In the genomic region with DNA sequence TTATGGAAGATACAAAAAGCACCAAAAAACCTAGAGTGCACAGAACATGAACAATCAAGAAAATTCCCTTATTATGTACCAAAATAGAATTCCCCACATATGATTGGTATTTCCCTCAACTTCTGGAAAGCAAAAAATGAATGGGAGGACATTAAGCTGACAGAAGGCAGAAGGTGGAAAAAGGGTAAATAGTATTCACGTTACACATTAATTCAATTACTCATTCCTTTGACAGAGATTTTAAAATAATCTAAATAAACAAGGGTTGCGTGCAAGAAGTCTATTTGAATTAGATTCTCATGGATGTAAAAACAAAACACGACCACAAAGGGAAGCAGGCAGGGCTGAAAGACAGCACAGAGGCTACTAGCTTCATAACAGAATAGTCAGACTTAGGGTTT, we compare ENCODE assay signal across 15 cellular contexts.
DNase-seq lines count a peak whose midpoint lies in the region; ATAC-seq and TF ChIP-seq lines count a peak whose summit lies in the region.
"Had no signal": no experiment of that assay in that cellular context is flagged by ENCODE, and none has a peak within 500 bp of the region (broad histone marks: within the 10 kb centered on the region; RNA-seq: fewer than 3 reads in every experiment).

No MANE protein-coding gene starts in this region.

- no peaks in the 10 kb centered on the region for H3K27me3 ChIP-seq in ACC112 (ENCODE audit: insufficient read depth, low read length)
- H3K27me3 ChIP-seq in breast epithelium = no peaks in the 10 kb centered on the region
- H3K27me3 ChIP-seq: tibial nerve had no signal

- H3K36me3 ChIP-seq in ACC112 (ENCODE audit: insufficient read depth, low read length) (no peaks in the 10 kb centered on the region), breast epithelium (no peaks in the 10 kb centered on the region)
- H3K36me3 ChIP-seq: tibial nerve had no signal

- ATAC-seq in GM18858 (IDR thresholded peaks at IDR 0.05; ENCODE audit: unreplicated experiment) = no peak

- TF ChIP-seq POLR2A in breast epithelium (IDR thresholded peaks at IDR 0.05) = no peak

- peak overlapping the region; percentile 18; the same call in 1 of the 2 replicates for H3K4me3 ChIP-seq in ACC112 (ENCODE audit: low read depth, low read length)
- H3K4me3 ChIP-seq in breast epithelium = no peak overlapping the region
- H3K4me3 ChIP-seq: tibial nerve had no signal

- H3K4me1 ChIP-seq in ACC112 (ENCODE audit: control insufficient read depth, insufficient read depth, low read length, unreplicated experiment) (peaks cover 32% of the 10 kb centered on the region), breast epithelium (no peaks in the 10 kb centered on the region)
- H3K4me1 ChIP-seq: parathyroid adenoma had no signal

- intact Hi-C loops in breast epithelium (cut with DNase I; ENCODE audit: low total_unique reads) (no loop called here), posterior cingulate gyrus (cut with DNase I) (no loop called here)

- peak overlapping the region; percentile 57 for H2AFZ ChIP-seq in ACC112 (ENCODE audit: low read length, unreplicated experiment)
- H2AFZ ChIP-seq: parathyroid adenoma had no signal

- H3K9me3 ChIP-seq in breast epithelium = no peaks in the 10 kb centered on the region
- H3K9me3 ChIP-seq: tibial nerve had no signal

- H3K79me2 ChIP-seq in ACC112 (ENCODE audit: control insufficient read depth, insufficient read depth, low read length, unreplicated experiment) = no peaks in the 10 kb centered on the region
- H3K79me2 ChIP-seq: parathyroid adenoma had no signal

- DNase-seq in M059J (ENCODE audit: low read depth) (peak; percentile 93), breast epithelium (ENCODE audit: low spot score in 2 of 2) (no peak), hepatic stellate cell (ENCODE audit: low spot score) (peak; percentile 40), NCI-H226 (no peak), posterior cingulate gyrus (no peak), Ammon's horn (ENCODE audit: low spot score) (no peak)
- DNase-seq: activated CD4-positive, alpha-beta memory T cell treated with anti-CD3 and anti-CD28 coated beads, Interleukin-2, amount 10 ng/mL, durations not matched to agents 7 days and 5 days; activated gamma-delta T cell; DMS 273 treated with DMSO at 0.1 percent for 48 hours; NCI-H774; Right ventricle myocardium superior had no signal

- H3K27ac ChIP-seq in ACC112 (ENCODE audit: low read depth, low read length) (peak overlapping the region; percentile 95), breast epithelium (peak overlapping the region; percentile 71 to 80)
- H3K27ac ChIP-seq: parathyroid adenoma, tibial nerve had no signal

- no peak for TF ChIP-seq CTCF in breast epithelium (IDR thresholded peaks at IDR 0.05)

Comparison
In these comparisons a context has a peak if more than half of its experiments do, and no peak if none do; other contexts are left out.
1. DNase-seq: peak in M059J (single experiment) and hepatic stellate cell (single experiment); none in breast epithelium (0 of 2), NCI-H226 (single experiment), posterior cingulate gyrus (0 of 10) and Ammon's horn (single experiment).